In genomic region chr14:76773188-76773885, GRCh38 we compare ENCODE assay signal across 8 cellular contexts. TPM values are rescaled to one million over a fixed set of nuclear protein-coding genes. Genes with fewer than 3 reads are reported as not detected.
DNase-seq lines count a peak whose midpoint lies in the region; ATAC-seq and TF ChIP-seq lines count a peak whose summit lies in the region.

No MANE protein-coding gene starts in this region.

- no peak for TF ChIP-seq EP300 in tibial nerve (IDR thresholded peaks at IDR 0.05)

- ATAC-seq in right lobe of liver = peak; percentile 43 to 72 (median 54)
- no peak for ATAC-seq in HG03520 (IDR thresholded peaks at IDR 0.05; ENCODE audit: unreplicated experiment)
- no peak for ATAC-seq in GM21825 (IDR thresholded peaks at IDR 0.05; ENCODE audit: unreplicated experiment)

- H3K36me3 ChIP-seq in colonic mucosa (no peaks in the 10 kb centered on the region), right lobe of liver (no peaks in the 10 kb centered on the region), tibial nerve (peaks cover 0 to 29% (median 0%) of the 10 kb centered on the region in 3 donors)

- H3K4me3 ChIP-seq in colonic mucosa (no peak overlapping the region), right lobe of liver (no peak overlapping the region), tibial nerve (peak overlapping the region in 1 of 4 donors; percentile 4)

- H3K27me3 ChIP-seq in colonic mucosa (no peaks in the 10 kb centered on the region), right lobe of liver (no peaks in the 10 kb centered on the region), tibial nerve (no peaks in the 10 kb centered on the region)

- no peak for TF ChIP-seq CTCF in colonic mucosa (IDR thresholded peaks at IDR 0.05)
- TF ChIP-seq CTCF in right lobe of liver (IDR thresholded peaks at IDR 0.05) = no peak
- TF ChIP-seq CTCF in tibial nerve (IDR thresholded peaks at IDR 0.05) = no peak

- H3K9me3 ChIP-seq in colonic mucosa (no peaks in the 10 kb centered on the region), right lobe of liver (no peaks in the 10 kb centered on the region), tibial nerve (no peaks in the 10 kb centered on the region)

- WGBS in right lobe of liver (ENCODE audit: insufficient coverage, low coverage, low lambda C conversion rate, missing lambda C conversion rate) = 7% methylated on average over 3 of the region's 8 CpGs
- 19 to 37% methylated on average over 7 to 8 of the region's 8 CpGs for WGBS in tibial nerve, 2 donors

- DNase-seq in AML-193 (lab: John Stamatoyannopoulos, UW) (peak; percentile 78 to 79), NOMO-1 (lab: John Stamatoyannopoulos, UW; ENCODE audit: unreplicated experiment in 2 of 2) (peak; percentile 72 to 74), colonic mucosa (peak; percentile 26), right lobe of liver (peak in 1 of 3 donors; percentile 63), tibial nerve (ENCODE audit: low spot score in 2 of 2) (peak in 1 of 2 donors; percentile 58), NCI-H524 (lab: John Stamatoyannopoulos, UW) (no peak)

- no peak overlapping the region for H3K27ac ChIP-seq in colonic mucosa
- peak overlapping the region; percentile 31 to 66 (median 59) for H3K27ac ChIP-seq in right lobe of liver
- peak overlapping the region; percentile 26 to 89 (median 72) for H3K27ac ChIP-seq in tibial nerve

- TF ChIP-seq POLR2A in right lobe of liver (IDR thresholded peaks at IDR 0.05) (no peak), tibial nerve (IDR thresholded peaks at IDR 0.05) (no peak)

- H3K9ac ChIP-seq in colonic mucosa (ENCODE audit: low read depth in 2 of 2, low read length in 2 of 2) = no peak overlapping the region

- intact Hi-C loops in colonic mucosa (cut with DNase I) (no loop called here), right lobe of liver (cut with DNase I) (no loop called here)

- H3K4me1 ChIP-seq in colonic mucosa = no peaks in the 10 kb centered on the region
- H3K4me1 ChIP-seq in right lobe of liver = peaks cover 0 to 5% (median 0%) of the 10 kb centered on the region in 4 donors
- peaks cover 0 to 47% (median 27%) of the 10 kb centered on the region in 4 donors for H3K4me1 ChIP-seq in tibial nerve

RNA-seq across cellular contexts. Expression of gene VASH1, which starts 12.1 kb away (rescaled TPM):
- total RNA-seq in colonic mucosa (1 to 10 TPM; 2.9 to 3.6 TPM), right lobe of liver (10 to 100 TPM in 1 of 6 experiments, 1 to 10 TPM in 5; 2.0 to 12.3 (median 4.6) TPM), tibial nerve (10 to 100 TPM; 13.8 to 24.7 (median 18.6) TPM)

RNA-seq across cellular contexts. Expression of gene ANGEL1, which starts 39.3 kb away (rescaled TPM):
- total RNA-seq in colonic mucosa (10 to 100 TPM; 10.7 to 15.3 TPM), right lobe of liver (10 to 100 TPM in 5 of 6 experiments, 1 to 10 TPM in 1; 9.3 to 17.8 (median 14.4) TPM), tibial nerve (10 to 100 TPM; 21.6 to 27.7 (median 26.1) TPM)

RNA-seq across cellular contexts. Expression of gene LRRC74A, which starts 52.9 kb away (rescaled TPM):
- not detected for total RNA-seq in colonic mucosa
- not detected for total RNA-seq in right lobe of liver
- not detected for total RNA-seq in tibial nerve

Comparison
In these comparisons a context has a peak if more than half of its experiments do, and no peak if none do; other contexts are left out.
1. DNase-seq: peak in AML-193 (2 of 2), NOMO-1 (2 of 2) and colonic mucosa (single experiment); none in NCI-H524 (0 of 2).
2. ATAC-seq: peak in right lobe of liver (4 of 4); none in HG03520 (single experiment) and GM21825 (single experiment).